Comparison of ENCODE assay signal across 26 cellular contexts in genomic region chr6:85416049-85416448, GRCh38. TPM values are rescaled to one million over a fixed set of nuclear protein-coding genes. Genes with fewer than 3 reads are reported as not detected.
DNase-seq lines count a peak whose midpoint lies in the region; ATAC-seq, FAIRE-seq and TF ChIP-seq lines count a peak whose summit lies in the region.
"Had no signal": no experiment of that assay in that cellular context is flagged by ENCODE, and none has a peak within 500 bp of the region (broad histone marks: within the 10 kb centered on the region; RNA-seq: fewer than 3 reads in every experiment).

No MANE protein-coding gene starts in this region.

- no peak for DNase-seq in HepG2 (ENCODE audit: low spot score)
- DNase-seq in right lobe of liver = no peak
- no peak for DNase-seq in astrocyte (ENCODE audit: low read depth)
- DNase-seq in mucosa of descending colon = no peak
- DNase-seq in vagina (ENCODE audit: extremely low spot score in 2 of 2) = no peak
- no peak for DNase-seq in GM19240 (ENCODE audit: insufficient read length, low spot score)
- DNase-seq: ACHN; activated CD4-positive, alpha-beta T cell treated with anti-CD3 and anti-CD28 coated beads, Interleukin-2, amount 50 U/mL, for 4 hours; activated T-cell treated with anti-CD3 and anti-CD28 coated beads, Interleukin-2, amount 50 U/mL, for 1 hour; DMS 273 treated with DMSO at 0.1 percent for 48 hours; immature natural killer cell; KG1; NCI-H187 treated with DMSO at 0.1 percent for 48 hours; NCI-H2227 treated with DMSO at 0.1 percent for 48 hours; SJCRH30 had no signal

- H3K9ac ChIP-seq in HepG2 (ENCODE audit: insufficient read depth, low read depth, low read length) (no peak overlapping the region), astrocyte (ENCODE audit: low read length) (no peak overlapping the region)

- TF ChIP-seq RAD21 in HepG2 (CRISPR knock-in tag; IDR thresholded peaks at IDR 0.05) = no peak

- intact Hi-C loops in HepG2 (cut with micrococcal nuclease; ENCODE audit: unreplicated experiment) = no loop called here
- intact Hi-C loops in right lobe of liver (cut with DNase I) = no loop called here
- intact Hi-C loops in mucosa of descending colon (cut with DNase I, micrococcal nuclease) = no loop called here
- intact Hi-C loops in vagina (cut with DNase I) = no loop called here

- in situ Hi-C loops in HepG2 (cut with HindIII; ENCODE audit: extremely low pct_ligation_motif_present, low pct_unique_long_range_greater_than_20kb) = no loop called here

- no peaks in the 10 kb centered on the region for H3K9me3 Mint-ChIP-seq in astrocyte (ENCODE audit: unreplicated experiment)
- H3K9me3 Mint-ChIP-seq: activated naive CD4-positive, alpha-beta T cell treated with anti-CD3 and anti-CD28 coated beads, Interleukin-2, amount 50 U/mL, for 24 hours; GM23338; immature natural killer cell; T-helper 1 cell treated with Interleukin-12 subunit alpha and Interleukin-12 subunit beta and Interleukin-4 antibody, amounts not matched to agents 30 μg/mL and 1 μg/mL, for 36 hours had no signal

- H3K4me3 ChIP-seq in HepG2 (replicated peaks in 1 of 3; ENCODE audit: insufficient read depth in 1 of 3, low read depth in 2 of 3, low read length in 3 of 3) (no peak overlapping the region), right lobe of liver (no peak overlapping the region), astrocyte (ENCODE audit: insufficient read depth, low read depth, low read length) (no peak overlapping the region), mucosa of descending colon (no peak overlapping the region), vagina (no peak overlapping the region)
- H3K4me3 ChIP-seq: coronary artery, GM12878, GM23338, SJCRH30 had no signal

- H3K4me1 ChIP-seq in HepG2 (ENCODE audit: insufficient read depth, low read length) = peaks cover 32% of the 10 kb centered on the region
- H3K4me1 ChIP-seq in right lobe of liver = no peaks in the 10 kb centered on the region
- peaks cover 8% of the 10 kb centered on the region for H3K4me1 ChIP-seq in astrocyte (ENCODE audit: insufficient read depth, low read length)
- H3K4me1 ChIP-seq in mucosa of descending colon (ENCODE audit: low read depth) = peaks cover 5% of the 10 kb centered on the region
- H3K4me1 ChIP-seq in vagina = peaks cover 11% of the 10 kb centered on the region
- H3K4me1 ChIP-seq: SJCRH30 had no signal

- TF ChIP-seq POLR2A in HepG2 (IDR thresholded peaks at IDR 0.05; ENCODE audit: insufficient read depth in 1 of 2, low read depth in 2 of 2, low read length in 2 of 2) (no peak), right lobe of liver (IDR thresholded peaks at IDR 0.05) (no peak), vagina (IDR thresholded peaks at IDR 0.05) (no peak), GM18505 (IDR thresholded peaks at IDR 0.05; ENCODE audit: borderline replicate concordance, extremely low read depth, insufficient read depth, insufficient read length) (no peak)

- H3K9me3 ChIP-seq in HepG2 (ENCODE audit: low read length) (no peaks in the 10 kb centered on the region), right lobe of liver (no peaks in the 10 kb centered on the region), astrocyte (ENCODE audit: insufficient read depth, low read depth, low read length) (no peaks in the 10 kb centered on the region), mucosa of descending colon (no peaks in the 10 kb centered on the region), vagina (no peaks in the 10 kb centered on the region)
- H3K9me3 ChIP-seq: neutrophil, SJCRH30 had no signal

- no peak overlapping the region for H3K4me3 Mint-ChIP-seq in astrocyte (ENCODE audit: unreplicated experiment)
- H3K4me3 Mint-ChIP-seq: activated naive CD4-positive, alpha-beta T cell treated with anti-CD3 and anti-CD28 coated beads, Interleukin-2, amount 50 U/mL, for 24 hours; brain; GM23338; immature natural killer cell; T-helper 1 cell treated with Interleukin-12 subunit alpha and Interleukin-12 subunit beta and Interleukin-4 antibody, amounts not matched to agents 30 μg/mL and 1 μg/mL, for 36 hours had no signal

- no peak overlapping the region for H3K27ac Mint-ChIP-seq in astrocyte (ENCODE audit: unreplicated experiment)
- H3K27ac Mint-ChIP-seq: activated naive CD4-positive, alpha-beta T cell treated with anti-CD3 and anti-CD28 coated beads, Interleukin-2, amount 50 U/mL, for 24 hours; GM23338; immature natural killer cell; T-helper 1 cell treated with Interleukin-12 subunit alpha and Interleukin-12 subunit beta and Interleukin-4 antibody, amounts not matched to agents 30 μg/mL and 1 μg/mL, for 36 hours had no signal

- TF ChIP-seq EP300 in HepG2 (IDR thresholded peaks at IDR 0.05; ENCODE audit: low read depth in 2 of 2, low read length in 2 of 2) (no peak), HepG2 (CRISPR knock-in tag; IDR thresholded peaks at IDR 0.05; ENCODE audit: borderline replicate concordance) (no peak)

- FAIRE-seq in HepG2 (lab: Jason Lieb, UNC) (no peak), astrocyte (lab: Jason Lieb, UNC) (peak; percentile 37)
- FAIRE-seq: GM12878, GM19239 had no signal

- H3K79me2 ChIP-seq in HepG2 (ENCODE audit: insufficient read depth, low read length) (no peaks in the 10 kb centered on the region), astrocyte (ENCODE audit: insufficient read depth, low read length) (no peaks in the 10 kb centered on the region)

- H2AFZ ChIP-seq in HepG2 (ENCODE audit: low read length) (peak overlapping the region; percentile 62), astrocyte (ENCODE audit: low read depth, low read length) (no peak overlapping the region)
- H2AFZ ChIP-seq: GM23338 had no signal

- H4K20me1 ChIP-seq in HepG2 (ENCODE audit: insufficient read depth, low read length) (no peaks in the 10 kb centered on the region), astrocyte (ENCODE audit: insufficient read depth, low read length) (no peaks in the 10 kb centered on the region)

- BruUV-seq in HepG2 (replicated peaks; lab: Mats Ljungman, UMichigan) = no TSS peak

- no peaks in the 10 kb centered on the region for H3K36me3 Mint-ChIP-seq in astrocyte (ENCODE audit: low read depth, unreplicated experiment)
- H3K36me3 Mint-ChIP-seq: activated naive CD4-positive, alpha-beta T cell treated with anti-CD3 and anti-CD28 coated beads, Interleukin-2, amount 50 U/mL, for 24 hours; brain; immature natural killer cell had no signal

- no peaks in the 10 kb centered on the region for H3K27me3 Mint-ChIP-seq in astrocyte (ENCODE audit: low read depth, unreplicated experiment)
- H3K27me3 Mint-ChIP-seq: brain had no signal

- POLR2A ChIA-PET in HepG2 (lab: Yijun Ruan, JAX) = interaction anchor here (1.3 kb wide), 1 partner anchor 11 kb away, joined by 3 read pairs; no protein-coding TSS in a partner anchor

- H3K27me3 ChIP-seq in HepG2 (ENCODE audit: control insufficient read depth in 1 of 2, insufficient read depth in 2 of 2, low read length in 2 of 2) (no peaks in the 10 kb centered on the region), right lobe of liver (no peaks in the 10 kb centered on the region), astrocyte (ENCODE audit: insufficient read depth, low read length) (no peaks in the 10 kb centered on the region), vagina (no peaks in the 10 kb centered on the region)
- H3K27me3 ChIP-seq: SJCRH30 had no signal

- H3K27ac ChIP-seq in HepG2 (ENCODE audit: extremely low read length, insufficient read depth, low read length) (no peak overlapping the region), right lobe of liver (no peak overlapping the region), astrocyte (ENCODE audit: low read depth, low read length) (no peak overlapping the region), vagina (peak overlapping the region; percentile 70)
- H3K27ac ChIP-seq: C4-2B, coronary artery, neutrophil, SJCRH30 had no signal

- WGBS in HepG2 (ENCODE audit: low lambda C conversion rate) = 93% methylated on average over 1 of the region's 1 CpG
- 86% methylated on average over 1 of the region's 1 CpG for WGBS in right lobe of liver (ENCODE audit: insufficient coverage, low coverage, low lambda C conversion rate, missing lambda C conversion rate)

- CTCF ChIA-PET in HepG2 (lab: Yijun Ruan, JAX; ENCODE audit: low intra/inter-chr PET ratio, low total read pairs) = no interaction called here

- H3K4me2 ChIP-seq in HepG2 (ENCODE audit: low read depth, low read length) (no peak overlapping the region), astrocyte (ENCODE audit: low read length) (no peak overlapping the region)
- H3K4me2 ChIP-seq: GM23338 had no signal

- ATAC-seq in HepG2 (no peak), right lobe of liver (no peak), mucosa of descending colon (peak; percentile 66), GM18502 (IDR thresholded peaks at IDR 0.05; ENCODE audit: poor library complexity, unreplicated experiment) (no peak), GM18505 (IDR thresholded peaks at IDR 0.05; ENCODE audit: unreplicated experiment) (no peak)
- ATAC-seq: GM12878, GM23338 had no signal

- TF ChIP-seq CTCF in HepG2 (CRISPR knock-in tag; IDR thresholded peaks at IDR 0.05) = no peak
- no peak for TF ChIP-seq CTCF in right lobe of liver (IDR thresholded peaks at IDR 0.05)
- TF ChIP-seq CTCF in astrocyte (IDR thresholded peaks at IDR 0.05; ENCODE audit: insufficient read depth, low read depth, low read length) = no peak
- TF ChIP-seq CTCF in mucosa of descending colon (IDR thresholded peaks at IDR 0.05) = no peak
- no peak for TF ChIP-seq CTCF in vagina (IDR thresholded peaks at IDR 0.05)

- no peaks in the 10 kb centered on the region for H3K36me3 ChIP-seq in HepG2 (replicated peaks in 1 of 2; ENCODE audit: control insufficient read depth in 1 of 2, insufficient read depth in 2 of 2, low read length in 2 of 2)
- H3K36me3 ChIP-seq in right lobe of liver = no peaks in the 10 kb centered on the region
- no peaks in the 10 kb centered on the region for H3K36me3 ChIP-seq in astrocyte (ENCODE audit: insufficient read depth, low read length)
- no peaks in the 10 kb centered on the region for H3K36me3 ChIP-seq in mucosa of descending colon (ENCODE audit: low read depth)
- H3K36me3 ChIP-seq in vagina = no peaks in the 10 kb centered on the region
- H3K36me3 ChIP-seq: neutrophil, SJCRH30 had no signal

- peaks cover 24% of the 10 kb centered on the region for H3K4me1 Mint-ChIP-seq in astrocyte (ENCODE audit: low read depth, unreplicated experiment)
- H3K4me1 Mint-ChIP-seq: activated naive CD4-positive, alpha-beta T cell treated with anti-CD3 and anti-CD28 coated beads, Interleukin-2, amount 50 U/mL, for 24 hours; brain; GM23338 had no signal

RNA-seq across cellular contexts. Expression of gene NT5E, which starts 33.8 kb away (rescaled TPM):
- total RNA-seq in HepG2 (2016; rRNA removed; fragmentation: Illumina TruSeq; extraction: Trizol) (6.4 and 9.5 TPM in 2 replicates), right lobe of liver (10 to 100 TPM; 19.3 to 31.8 (median 25.8) TPM), astrocyte (76.1 and 77.4 TPM in 2 replicates), mucosa of descending colon (10 to 100 TPM; 29.0 to 75.8 (median 29.7) TPM), vagina (87.2 TPM)
- total RNA-seq in HepG2 (2016; cell fraction: cytosol; rRNA removed; fragmentation: Illumina TruSeq; extraction: Trizol; ENCODE audit: low read depth) = 2.7 and 3.2 TPM in 2 replicates
- total RNA-seq in HepG2 (2016; cell fraction: insoluble cytoplasmic fraction; rRNA removed; fragmentation: Illumina TruSeq; extraction: Trizol) = 6.5 and 9.4 TPM in 2 replicates
- total RNA-seq in HepG2 (2016; cell fraction: membrane; rRNA removed; fragmentation: Illumina TruSeq; extraction: Trizol) = 4.5 and 4.6 TPM in 2 replicates
- 11.7 and 12.4 TPM in 2 replicates for total RNA-seq in HepG2 (2016; cell fraction: nucleus; rRNA removed; fragmentation: Illumina TruSeq; extraction: Trizol)
- 33.0 and 40.6 TPM in 2 replicates for polyA plus RNA-seq in HepG2 (2011; rRNA removed)
- 28.1 and 33.2 TPM in 2 replicates for polyA plus RNA-seq in HepG2 (2011; cell fraction: cytosol; rRNA removed)
- 38.4 and 39.5 TPM in 2 replicates for polyA plus RNA-seq in HepG2 (2011; cell fraction: nucleus; rRNA removed)
- 41.1 and 41.9 TPM in 2 replicates for polyA plus RNA-seq in HepG2 (2012)
- polyA plus RNA-seq in HepG2 (2016; cell fraction: cytosol; fragmentation: Illumina TruSeq; extraction: Trizol; ENCODE audit: low read depth) = 1.8 and 3.1 TPM in 2 replicates
- polyA plus RNA-seq in HepG2 (2016; cell fraction: insoluble cytoplasmic fraction; fragmentation: Illumina TruSeq; extraction: Trizol; ENCODE audit: low read depth) = 5.9 and 6.0 TPM in 2 replicates
- polyA plus RNA-seq in HepG2 (2016; cell fraction: membrane; fragmentation: Illumina TruSeq; extraction: Trizol; ENCODE audit: low read depth) = 3.5 and 3.7 TPM in 2 replicates
- polyA plus RNA-seq in HepG2 (2016; cell fraction: nucleus; fragmentation: Illumina TruSeq; extraction: Trizol; ENCODE audit: insufficient read depth, low read depth) = 12.7 and 12.8 TPM in 2 replicates
- polyA minus RNA-seq in HepG2 (2011; rRNA and poly(A)+ RNA removed; ENCODE audit: low replicate concordance) = 4.8 and 51.2 TPM in 2 replicates
- polyA minus RNA-seq in HepG2 (2011; cell fraction: cytosol; rRNA and poly(A)+ RNA removed) = 40.8 and 61.8 TPM in 2 replicates
- 27.0 and 35.1 TPM in 2 replicates for polyA minus RNA-seq in HepG2 (2011; cell fraction: nucleus; rRNA and poly(A)+ RNA removed)
